ENCODE assay signal across 1 cellular context in the genomic region with DNA sequence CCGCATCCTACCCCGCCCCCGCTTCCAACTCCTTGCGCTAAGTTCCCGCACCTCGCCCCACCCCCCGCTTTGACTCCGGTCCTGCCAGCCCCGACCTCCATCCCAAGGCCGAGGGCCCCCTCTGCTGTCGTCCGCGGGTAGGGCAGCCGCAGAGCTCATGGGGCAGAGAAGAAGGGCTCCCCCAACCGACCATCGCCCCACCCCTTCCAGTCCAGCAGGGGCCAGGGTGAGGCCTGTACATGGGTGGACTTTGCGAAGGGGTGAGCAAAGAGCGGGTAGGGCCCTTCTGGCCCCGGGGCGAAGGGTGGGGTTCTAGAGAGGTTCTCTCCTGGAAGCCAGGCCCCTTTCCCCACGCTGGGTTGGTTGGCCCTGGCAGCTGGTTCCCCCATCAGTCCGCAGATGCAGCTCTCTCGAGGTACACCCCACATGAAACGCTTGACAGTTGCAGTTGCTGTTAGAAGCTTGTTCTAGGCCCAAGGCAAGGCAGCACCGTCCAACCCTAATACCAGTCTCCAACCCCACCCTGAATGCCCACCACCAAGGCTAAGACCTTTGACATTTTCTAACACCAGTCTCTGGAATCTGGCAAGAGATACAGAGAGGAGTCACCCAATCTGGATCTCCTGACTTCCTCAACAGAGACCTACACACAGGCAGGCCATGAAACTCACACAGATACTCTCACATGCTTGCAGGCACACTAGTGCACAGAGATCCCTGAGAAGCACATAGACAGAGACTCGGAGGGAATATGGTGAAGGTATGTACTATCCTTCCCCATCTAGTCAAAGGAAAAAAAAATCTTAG.
A peak's percentile ranks its signal among the peaks of the same experiment; 100 is the strongest.
TF ChIP-seq lines count a peak whose summit lies in the region.

No MANE protein-coding gene starts in this region.

TF ChIP-seq in K562, 482 proteins besides CTCF, POLR2A, EP300 and RAD21 (continued from another document and continues in another):
- TF ChIP-seq, protein P1, sequence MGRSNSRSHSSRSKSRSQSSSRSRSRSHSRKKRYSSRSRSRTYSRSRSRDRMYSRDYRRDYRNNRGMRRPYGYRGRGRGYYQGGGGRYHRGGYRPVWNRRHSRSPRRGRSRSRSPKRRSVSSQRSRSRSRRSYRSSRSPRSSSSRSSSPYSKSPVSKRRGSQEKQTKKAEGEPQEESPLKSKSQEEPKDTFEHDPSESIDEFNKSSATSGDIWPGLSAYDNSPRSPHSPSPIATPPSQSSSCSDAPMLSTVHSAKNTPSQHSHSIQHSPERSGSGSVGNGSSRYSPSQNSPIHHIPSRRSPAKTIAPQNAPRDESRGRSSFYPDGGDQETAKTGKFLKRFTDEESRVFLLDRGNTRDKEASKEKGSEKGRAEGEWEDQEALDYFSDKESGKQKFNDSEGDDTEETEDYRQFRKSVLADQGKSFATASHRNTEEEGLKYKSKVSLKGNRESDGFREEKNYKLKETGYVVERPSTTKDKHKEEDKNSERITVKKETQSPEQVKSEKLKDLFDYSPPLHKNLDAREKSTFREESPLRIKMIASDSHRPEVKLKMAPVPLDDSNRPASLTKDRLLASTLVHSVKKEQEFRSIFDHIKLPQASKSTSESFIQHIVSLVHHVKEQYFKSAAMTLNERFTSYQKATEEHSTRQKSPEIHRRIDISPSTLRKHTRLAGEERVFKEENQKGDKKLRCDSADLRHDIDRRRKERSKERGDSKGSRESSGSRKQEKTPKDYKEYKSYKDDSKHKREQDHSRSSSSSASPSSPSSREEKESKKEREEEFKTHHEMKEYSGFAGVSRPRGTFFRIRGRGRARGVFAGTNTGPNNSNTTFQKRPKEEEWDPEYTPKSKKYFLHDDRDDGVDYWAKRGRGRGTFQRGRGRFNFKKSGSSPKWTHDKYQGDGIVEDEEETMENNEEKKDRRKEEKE (IDR thresholded peaks at IDR 0.05; ENCODE audit: borderline replicate concordance in 1 of 2, control insufficient read depth in 1 of 2, low read depth in 2 of 2, low read length in 1 of 2), result no peak
- TF ChIP-seq ZNF165 (CRISPR knock-in tag; IDR thresholded peaks at IDR 0.05; ENCODE audit: borderline replicate concordance) (no peak), ZNF551 (CRISPR knock-in tag; IDR thresholded peaks at IDR 0.05) (no peak), CREB1 (IDR thresholded peaks at IDR 0.05) (no peak), CREB1 (CRISPR knock-in tag; IDR thresholded peaks at IDR 0.05) (no peak), ARHGAP35 (IDR thresholded peaks at IDR 0.05; ENCODE audit: partially characterized antibody) (no peak), DIDO1 (tag; IDR thresholded peaks at IDR 0.05; ENCODE audit: low read depth) (no peak), ZKSCAN8 (CRISPR knock-in tag; IDR thresholded peaks at IDR 0.05) (no peak), RBFOX2 (IDR thresholded peaks at IDR 0.05; ENCODE audit: low read depth, low read length) (no peak), YY1 (IDR thresholded peaks at IDR 0.05; ENCODE audit: borderline replicate concordance in 1 of 3, control insufficient read depth in 1 of 3, extremely low read depth in 1 of 3, insufficient read depth in 3 of 3, insufficient read length in 1 of 3, insufficient replicate concordance in 2 of 3, low read depth in 1 of 3, low read length in 2 of 3) (peak in 2 of 3 experiments; percentile 46 to 63), MYNN (IDR thresholded peaks at IDR 0.05) (no peak; the same call in 1 of the 2 replicates), MYNN (CRISPR knock-in tag; IDR thresholded peaks at IDR 0.05) (no peak), HLTF (IDR thresholded peaks at IDR 0.05) (no peak), ZNF785 (CRISPR knock-in tag; IDR thresholded peaks at IDR 0.05) (no peak), POU5F1 (IDR thresholded peaks at IDR 0.05; ENCODE audit: borderline replicate concordance, low read depth, low read length, partially characterized antibody) (no peak), ZFP30 (CRISPR knock-in tag; IDR thresholded peaks at IDR 0.05; ENCODE audit: borderline replicate concordance) (no peak), KDM5B (IDR thresholded peaks at IDR 0.05; ENCODE audit: insufficient replicate concordance, low read depth, low read length) (no peak), IRF2 (CRISPR knock-in tag; IDR thresholded peaks at IDR 0.05) (no peak), TCF3 (CRISPR knock-in tag; IDR thresholded peaks at IDR 0.05) (no peak), ZBED1 (IDR thresholded peaks at IDR 0.05) (no peak), MEF2A (IDR thresholded peaks at IDR 0.05; ENCODE audit: control insufficient read depth, low read depth, low read length) (no peak), ZNF384 (IDR thresholded peaks at IDR 0.05; ENCODE audit: low read depth, low read length) (no peak; the same call in 1 of the 2 replicates), GTF2F1 (IDR thresholded peaks at IDR 0.05; ENCODE audit: low read depth, low read length) (no peak), ZNF57 (CRISPR knock-in tag; IDR thresholded peaks at IDR 0.05) (no peak), XRCC3 (IDR thresholded peaks at IDR 0.05) (no peak), RB1 (IDR thresholded peaks at IDR 0.05; ENCODE audit: low read depth) (peak; percentile 91), ZNF3 (CRISPR knock-in tag; IDR thresholded peaks at IDR 0.05) (no peak), ZNF140 (CRISPR knock-in tag; IDR thresholded peaks at IDR 0.05) (no peak), ZNF408 (CRISPR knock-in tag; IDR thresholded peaks at IDR 0.05; ENCODE audit: low read depth) (no peak), ZNF133 (CRISPR knock-in tag; IDR thresholded peaks at IDR 0.05) (no peak), NFXL1 (CRISPR knock-in tag; IDR thresholded peaks at IDR 0.05) (no peak), PPARD (CRISPR knock-in tag; IDR thresholded peaks at IDR 0.05) (no peak), KAT8 (IDR thresholded peaks at IDR 0.05; ENCODE audit: low read depth) (no peak), JUNB (CRISPR knock-in tag; conservative IDR thresholded peaks at IDR 0.05) (no peak), NFRKB (IDR thresholded peaks at IDR 0.05; ENCODE audit: low read depth) (no peak), CHD4 (IDR thresholded peaks at IDR 0.05; ENCODE audit: insufficient read depth, insufficient replicate concordance, low read depth, low read length, poor library complexity, severe bottlenecking) (no peak), TEAD4 (IDR thresholded peaks at IDR 0.05; ENCODE audit: low read length) (no peak), TEAD4 (CRISPR knock-in tag; IDR thresholded peaks at IDR 0.05; ENCODE audit: borderline replicate concordance) (no peak), RFX5 (IDR thresholded peaks at IDR 0.05; ENCODE audit: low read depth, low read length) (no peak; the same call in 1 of the 2 replicates), NFIC (IDR thresholded peaks at IDR 0.05) (peak; percentile 28; the same call in 1 of the 2 replicates), RBM17 (IDR thresholded peaks at IDR 0.05; ENCODE audit: borderline replicate concordance, low read depth, low read length) (no peak)
- TF ChIP-seq, protein P2, sequence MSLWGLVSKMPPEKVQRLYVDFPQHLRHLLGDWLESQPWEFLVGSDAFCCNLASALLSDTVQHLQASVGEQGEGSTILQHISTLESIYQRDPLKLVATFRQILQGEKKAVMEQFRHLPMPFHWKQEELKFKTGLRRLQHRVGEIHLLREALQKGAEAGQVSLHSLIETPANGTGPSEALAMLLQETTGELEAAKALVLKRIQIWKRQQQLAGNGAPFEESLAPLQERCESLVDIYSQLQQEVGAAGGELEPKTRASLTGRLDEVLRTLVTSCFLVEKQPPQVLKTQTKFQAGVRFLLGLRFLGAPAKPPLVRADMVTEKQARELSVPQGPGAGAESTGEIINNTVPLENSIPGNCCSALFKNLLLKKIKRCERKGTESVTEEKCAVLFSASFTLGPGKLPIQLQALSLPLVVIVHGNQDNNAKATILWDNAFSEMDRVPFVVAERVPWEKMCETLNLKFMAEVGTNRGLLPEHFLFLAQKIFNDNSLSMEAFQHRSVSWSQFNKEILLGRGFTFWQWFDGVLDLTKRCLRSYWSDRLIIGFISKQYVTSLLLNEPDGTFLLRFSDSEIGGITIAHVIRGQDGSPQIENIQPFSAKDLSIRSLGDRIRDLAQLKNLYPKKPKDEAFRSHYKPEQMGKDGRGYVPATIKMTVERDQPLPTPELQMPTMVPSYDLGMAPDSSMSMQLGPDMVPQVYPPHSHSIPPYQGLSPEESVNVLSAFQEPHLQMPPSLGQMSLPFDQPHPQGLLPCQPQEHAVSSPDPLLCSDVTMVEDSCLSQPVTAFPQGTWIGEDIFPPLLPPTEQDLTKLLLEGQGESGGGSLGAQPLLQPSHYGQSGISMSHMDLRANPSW (CRISPR knock-in tag; IDR thresholded peaks at IDR 0.05), result no peak
- TF ChIP-seq, protein P3, sequence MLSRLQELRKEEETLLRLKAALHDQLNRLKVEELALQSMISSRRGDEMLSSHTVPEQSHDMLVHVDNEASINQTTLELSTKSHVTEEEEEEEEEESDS (CRISPR knock-in tag; IDR thresholded peaks at IDR 0.05), result no peak
- TF ChIP-seq, protein P4, sequence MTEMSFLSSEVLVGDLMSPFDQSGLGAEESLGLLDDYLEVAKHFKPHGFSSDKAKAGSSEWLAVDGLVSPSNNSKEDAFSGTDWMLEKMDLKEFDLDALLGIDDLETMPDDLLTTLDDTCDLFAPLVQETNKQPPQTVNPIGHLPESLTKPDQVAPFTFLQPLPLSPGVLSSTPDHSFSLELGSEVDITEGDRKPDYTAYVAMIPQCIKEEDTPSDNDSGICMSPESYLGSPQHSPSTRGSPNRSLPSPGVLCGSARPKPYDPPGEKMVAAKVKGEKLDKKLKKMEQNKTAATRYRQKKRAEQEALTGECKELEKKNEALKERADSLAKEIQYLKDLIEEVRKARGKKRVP (CRISPR knock-in tag; IDR thresholded peaks at IDR 0.05), result no peak
- TF ChIP-seq, protein P5, sequence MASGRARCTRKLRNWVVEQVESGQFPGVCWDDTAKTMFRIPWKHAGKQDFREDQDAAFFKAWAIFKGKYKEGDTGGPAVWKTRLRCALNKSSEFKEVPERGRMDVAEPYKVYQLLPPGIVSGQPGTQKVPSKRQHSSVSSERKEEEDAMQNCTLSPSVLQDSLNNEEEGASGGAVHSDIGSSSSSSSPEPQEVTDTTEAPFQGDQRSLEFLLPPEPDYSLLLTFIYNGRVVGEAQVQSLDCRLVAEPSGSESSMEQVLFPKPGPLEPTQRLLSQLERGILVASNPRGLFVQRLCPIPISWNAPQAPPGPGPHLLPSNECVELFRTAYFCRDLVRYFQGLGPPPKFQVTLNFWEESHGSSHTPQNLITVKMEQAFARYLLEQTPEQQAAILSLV (tag; IDR thresholded peaks at IDR 0.05), result no peak
- TF ChIP-seq, protein P6, sequence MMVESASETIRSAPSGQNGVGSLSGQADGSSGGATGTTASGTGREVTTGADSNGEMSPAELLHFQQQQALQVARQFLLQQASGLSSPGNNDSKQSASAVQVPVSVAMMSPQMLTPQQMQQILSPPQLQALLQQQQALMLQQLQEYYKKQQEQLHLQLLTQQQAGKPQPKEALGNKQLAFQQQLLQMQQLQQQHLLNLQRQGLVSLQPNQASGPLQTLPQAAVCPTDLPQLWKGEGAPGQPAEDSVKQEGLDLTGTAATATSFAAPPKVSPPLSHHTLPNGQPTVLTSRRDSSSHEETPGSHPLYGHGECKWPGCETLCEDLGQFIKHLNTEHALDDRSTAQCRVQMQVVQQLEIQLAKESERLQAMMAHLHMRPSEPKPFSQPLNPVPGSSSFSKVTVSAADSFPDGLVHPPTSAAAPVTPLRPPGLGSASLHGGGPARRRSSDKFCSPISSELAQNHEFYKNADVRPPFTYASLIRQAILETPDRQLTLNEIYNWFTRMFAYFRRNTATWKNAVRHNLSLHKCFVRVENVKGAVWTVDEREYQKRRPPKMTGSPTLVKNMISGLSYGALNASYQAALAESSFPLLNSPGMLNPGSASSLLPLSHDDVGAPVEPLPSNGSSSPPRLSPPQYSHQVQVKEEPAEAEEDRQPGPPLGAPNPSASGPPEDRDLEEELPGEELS (CRISPR knock-in tag; IDR thresholded peaks at IDR 0.05; ENCODE audit: borderline replicate concordance), result no peak
- TF ChIP-seq, protein P7, sequence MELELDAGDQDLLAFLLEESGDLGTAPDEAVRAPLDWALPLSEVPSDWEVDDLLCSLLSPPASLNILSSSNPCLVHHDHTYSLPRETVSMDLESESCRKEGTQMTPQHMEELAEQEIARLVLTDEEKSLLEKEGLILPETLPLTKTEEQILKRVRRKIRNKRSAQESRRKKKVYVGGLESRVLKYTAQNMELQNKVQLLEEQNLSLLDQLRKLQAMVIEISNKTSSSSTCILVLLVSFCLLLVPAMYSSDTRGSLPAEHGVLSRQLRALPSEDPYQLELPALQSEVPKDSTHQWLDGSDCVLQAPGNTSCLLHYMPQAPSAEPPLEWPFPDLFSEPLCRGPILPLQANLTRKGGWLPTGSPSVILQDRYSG (tag; conservative IDR thresholded peaks at IDR 0.05; ENCODE audit: low read depth), result no peak
- TF ChIP-seq, protein P8, sequence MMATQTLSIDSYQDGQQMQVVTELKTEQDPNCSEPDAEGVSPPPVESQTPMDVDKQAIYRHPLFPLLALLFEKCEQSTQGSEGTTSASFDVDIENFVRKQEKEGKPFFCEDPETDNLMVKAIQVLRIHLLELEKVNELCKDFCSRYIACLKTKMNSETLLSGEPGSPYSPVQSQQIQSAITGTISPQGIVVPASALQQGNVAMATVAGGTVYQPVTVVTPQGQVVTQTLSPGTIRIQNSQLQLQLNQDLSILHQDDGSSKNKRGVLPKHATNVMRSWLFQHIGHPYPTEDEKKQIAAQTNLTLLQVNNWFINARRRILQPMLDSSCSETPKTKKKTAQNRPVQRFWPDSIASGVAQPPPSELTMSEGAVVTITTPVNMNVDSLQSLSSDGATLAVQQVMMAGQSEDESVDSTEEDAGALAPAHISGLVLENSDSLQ (IDR thresholded peaks at IDR 0.05), result no peak
